ENCODE assay signal across 14 cellular contexts in the genomic region with DNA sequence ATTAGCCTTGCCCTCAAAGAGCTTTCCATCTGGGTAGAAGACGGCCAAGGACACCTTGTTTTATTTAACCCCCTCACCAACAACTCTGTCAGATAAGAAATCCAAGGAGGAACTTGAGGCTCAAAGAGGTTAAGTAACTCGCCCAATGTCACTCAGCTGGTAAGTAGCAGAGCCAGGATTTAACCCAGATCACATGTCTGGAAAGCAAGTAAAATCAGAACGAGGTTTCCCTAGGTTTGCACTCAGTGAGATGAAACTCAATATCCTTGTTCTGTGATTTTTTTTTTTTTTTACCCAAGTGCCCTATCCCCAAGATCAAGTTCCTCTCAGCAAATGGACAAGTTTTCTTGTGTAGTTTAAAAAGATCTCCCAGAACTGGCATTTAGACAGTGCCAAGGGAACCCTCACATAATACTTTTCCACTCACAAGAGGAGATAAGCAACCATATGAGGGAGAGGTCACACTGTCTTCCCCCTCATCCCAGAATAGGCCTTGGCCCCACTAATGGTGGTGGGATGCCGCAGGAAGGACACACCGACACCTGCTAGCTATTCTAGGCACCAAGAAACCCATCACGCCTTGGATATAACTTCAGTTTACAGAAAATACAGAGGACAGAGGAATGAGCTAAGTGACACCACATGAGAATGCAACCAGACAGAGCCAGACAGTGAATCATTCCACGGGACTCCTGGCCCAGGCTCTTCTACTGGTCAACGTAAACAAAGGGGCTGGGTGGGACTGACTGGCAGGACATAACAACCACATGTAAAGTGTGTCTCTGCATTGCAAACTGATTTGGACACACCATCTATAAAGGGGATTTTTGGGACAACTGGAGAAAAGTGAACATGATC. TPM values are rescaled to one million over a fixed set of nuclear protein-coding genes. Genes with fewer than 3 reads are reported as not detected.
A peak's percentile ranks its signal among the peaks of the same experiment; 100 is the strongest.
DNase-seq lines count a peak whose midpoint lies in the region; ATAC-seq and TF ChIP-seq lines count a peak whose summit lies in the region.
"Had no signal": no experiment of that assay in that cellular context is flagged by ENCODE, and none has a peak within 500 bp of the region (broad histone marks: within the 10 kb centered on the region; RNA-seq: fewer than 3 reads in every experiment).

No MANE protein-coding gene starts in this region.

- no peak for ATAC-seq in HG03342 (IDR thresholded peaks at IDR 0.05; ENCODE audit: unreplicated experiment)
- ATAC-seq: left colon had no signal

- no peaks in the 10 kb centered on the region for H3K36me3 ChIP-seq in adipocyte (ENCODE audit: control insufficient read depth, insufficient read depth, low read length, severe bottlenecking)
- H3K36me3 ChIP-seq: SJSA1 had no signal

- peak; percentile 50 for DNase-seq in HCEC 1CT
- DNase-seq in adipocyte (ENCODE audit: low read depth): peak; percentile 48
- peak; percentile 70 for DNase-seq in fibroblast of villous mesenchyme (ENCODE audit: low read depth)
- peak; percentile 22 for DNase-seq in renal cortical epithelial cell (ENCODE audit: low read depth)
- no peak for DNase-seq in cerebellar nuclear complex (lab: John Stamatoyannopoulos, UW)
- no peak for DNase-seq in NCI-H69 (lab: John Stamatoyannopoulos, UW)
- DNase-seq: activated naive CD4-positive, alpha-beta T cell treated with anti-CD3 and anti-CD28 coated beads, Interleukin-2, amount 10 ng/mL, durations not matched to agents 7 days and 5 days; CD8-positive, alpha-beta memory T cell; left colon; NCI-H1417 treated with DMSO at 0.1 percent for 48 hours; NCI-H526 treated with DMSO at 0.1 percent for 48 hours; nephron progenitor cell had no signal

- no peaks in the 10 kb centered on the region for H3K9me3 ChIP-seq in adipocyte (ENCODE audit: control insufficient read depth, low read length)
- H3K9me3 ChIP-seq: SJSA1 had no signal

- no peaks in the 10 kb centered on the region for H3K27me3 ChIP-seq in adipocyte (replicated peaks; ENCODE audit: control insufficient read depth, insufficient read depth, low read length)
- H3K27me3 ChIP-seq: SJSA1 had no signal

- H3K9ac ChIP-seq in adipocyte (ENCODE audit: low read length): no peak overlapping the region

- no peaks in the 10 kb centered on the region for H3K4me1 ChIP-seq in adipocyte (ENCODE audit: control insufficient read depth, insufficient read depth, low read length)

- no peak overlapping the region for H3K4me3 ChIP-seq in adipocyte (ENCODE audit: low read length)
- no peak overlapping the region for H3K4me3 ChIP-seq in fibroblast of villous mesenchyme (ENCODE audit: low read depth, low read length)
- H3K4me3 ChIP-seq: SJSA1 had no signal

- TF ChIP-seq CTCF in fibroblast of villous mesenchyme (IDR thresholded peaks at IDR 0.05; ENCODE audit: insufficient read depth, low read depth, low read length): no peak

RNA-seq across cellular contexts. Expression of a gene that starts 8.6 kb away (rescaled TPM):
- total RNA-seq in fibroblast of villous mesenchyme (73.0 and 77.0 TPM in 2 replicates), renal cortical epithelial cell (72.9 and 140 TPM in 2 replicates)

RNA-seq across cellular contexts. Expression of a gene that starts 33.1 kb away (rescaled TPM):
- 22.5 and 34.5 TPM in 2 replicates for total RNA-seq in fibroblast of villous mesenchyme
- total RNA-seq in renal cortical epithelial cell: 41.8 and 108 TPM in 2 replicates

RNA-seq across cellular contexts. Expression of a gene that starts 53.4 kb away (rescaled TPM):
- 6.8 and 11.2 TPM in 2 replicates for total RNA-seq in fibroblast of villous mesenchyme
- total RNA-seq in renal cortical epithelial cell: 15.3 and 16.1 TPM in 2 replicates

Comparison
In these comparisons a context has a peak if more than half of its experiments do, and no peak if none do; other contexts are left out.
1. DNase-seq: peak in HCEC 1CT (single experiment), adipocyte (single experiment), fibroblast of villous mesenchyme (single experiment) and renal cortical epithelial cell (single experiment); none in cerebellar nuclear complex (0 of 2) and NCI-H69 (single experiment).